ENCODE assay signal across 1 cellular context in genomic region chr20:36119537-36119936, GRCh38.
TF ChIP-seq lines count a peak whose summit lies in the region.

No MANE protein-coding gene starts in this region.

TF ChIP-seq in IMR-90, 13 proteins besides CTCF, POLR2A, EP300 and RAD21:
- no peak for TF ChIP-seq CEBPB (IDR thresholded peaks at IDR 0.05; ENCODE audit: low read depth, low read length)
